In the genomic region with DNA sequence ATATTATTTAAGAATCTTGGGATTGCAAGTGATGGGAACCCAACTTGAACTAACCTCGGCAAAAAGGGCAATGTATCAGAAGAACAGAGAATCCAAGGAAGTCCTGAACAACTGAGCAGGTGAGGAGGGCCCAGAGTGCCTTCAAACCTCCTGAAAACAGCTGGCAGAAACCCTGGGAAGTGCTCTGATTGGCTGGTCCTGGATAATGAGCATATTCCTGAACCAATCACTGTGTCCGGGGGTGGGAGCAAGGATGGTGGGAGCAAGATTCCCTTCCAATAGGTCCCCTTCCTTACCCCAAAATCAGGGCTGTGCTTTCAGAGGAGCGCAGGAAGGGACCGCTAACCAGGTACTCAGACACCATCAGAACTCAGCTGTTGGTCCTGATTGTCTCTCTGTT, we compare ENCODE assay signal across 25 cellular contexts. TPM values are rescaled to one million over a fixed set of nuclear protein-coding genes. Genes with fewer than 3 reads are reported as not detected.
DNase-seq lines count a peak whose midpoint lies in the region; ATAC-seq, FAIRE-seq and TF ChIP-seq lines count a peak whose summit lies in the region.
"Had no signal": no experiment of that assay in that cellular context is flagged by ENCODE, and none has a peak within 500 bp of the region (broad histone marks: within the 10 kb centered on the region; RNA-seq: fewer than 3 reads in every experiment).

No MANE protein-coding gene starts in this region.

- no peak overlapping the region for H3K4me3 ChIP-seq in Caco-2 (ENCODE audit: low read depth, low read length)
- no peak overlapping the region for H3K4me3 ChIP-seq in body of pancreas
- H3K4me3 ChIP-seq: dorsolateral prefrontal cortex, HAP-1, SJSA1, smooth muscle cell had no signal

- FAIRE-seq in H54 (lab: Jason Lieb, UNC): no peak

- H3K27ac ChIP-seq in RWPE1 (no peak overlapping the region), body of pancreas (no peak overlapping the region)
- H3K27ac ChIP-seq: dorsolateral prefrontal cortex, epithelial cell of prostate, SJSA1, VCaP had no signal

- H3K4me1 Mint-ChIP-seq in Caco-2 (ENCODE audit: low read depth, unreplicated experiment): peaks cover 9% of the 10 kb centered on the region
- H3K4me1 Mint-ChIP-seq: stimulated activated naive B cell treated with anti-CD40 and anti-IgM and Interleukin-4, amounts not matched to agents 10 μg/mL and 1 μg/mL and 100 μg/mL, for 72 hours had no signal

- CTCF ChIA-PET in Caco-2 (lab: Charles Lee) (no interaction called here), RWPE1 (lab: Yijun Ruan, JAX) (interaction anchor here (0.7 to 0.8 kb wide), 2 partner anchors 194 to 535 kb away, joined by 4 to 6 read pairs; no protein-coding TSS in a partner anchor)

- H3K27ac Mint-ChIP-seq in Caco-2 (ENCODE audit: unreplicated experiment): no peak overlapping the region
- H3K27ac Mint-ChIP-seq: activated naive CD8-positive, alpha-beta T cell; activated T-helper 2 cell treated with anti-CD3 and anti-CD28 coated beads, Interferon-gamma antibody, Interleukin-2, Interleukin-4, amounts not matched to agents 10 μg/mL and 5 μg/mL and 100 μg/mL, durations not matched to agents 14 hours and 24 hours and 36 hours; CD4-positive, alpha-beta T cell; stimulated activated naive B cell treated with anti-CD40 and anti-IgM and Interleukin-4, amounts not matched to agents 10 μg/mL and 1 μg/mL and 100 μg/mL, for 72 hours had no signal

- TF ChIP-seq CTCF in Caco-2 (IDR thresholded peaks at IDR 0.05; ENCODE audit: insufficient read depth in 1 of 2, low read depth in 1 of 2, low read length in 1 of 2, severe bottlenecking in 1 of 2, unreplicated experiment in 1 of 2): no peak
- TF ChIP-seq CTCF in RWPE1 (conservative IDR thresholded peaks at IDR 0.05; ENCODE audit: low read depth): no peak
- TF ChIP-seq CTCF in body of pancreas (IDR thresholded peaks at IDR 0.05): no peak

- no peaks in the 10 kb centered on the region for H3K9me3 ChIP-seq in Caco-2
- no peaks in the 10 kb centered on the region for H3K9me3 ChIP-seq in body of pancreas
- H3K9me3 ChIP-seq: HAP-1, SJSA1 had no signal

- no peaks in the 10 kb centered on the region for H3K36me3 Mint-ChIP-seq in Caco-2 (ENCODE audit: insufficient read depth, unreplicated experiment)
- H3K36me3 Mint-ChIP-seq: activated naive CD8-positive, alpha-beta T cell; stimulated activated naive B cell treated with anti-CD40 and anti-IgM and Interleukin-4, amounts not matched to agents 10 μg/mL and 1 μg/mL and 100 μg/mL, for 72 hours had no signal

- peak; percentile 39 to 55 for DNase-seq in Caco-2
- peak; percentile 44 for DNase-seq in H54 (ENCODE audit: insufficient read length, low spot score)
- DNase-seq in RWPE1 (ENCODE audit: low spot score): peak; percentile 77
- peak; percentile 59 for DNase-seq in iPS DF 19.7 (ENCODE audit: low read depth, low spot score)
- DNase-seq in body of pancreas: no peak
- no peak for DNase-seq in NCI-H1048 (lab: John Stamatoyannopoulos, UW)
- no peak for DNase-seq in 8988T
- DNase-seq: CD4-positive, alpha-beta T cell; dorsolateral prefrontal cortex; foreskin fibroblast; hippocampal formation; NCI-H1092 treated with DMSO at 0.1 percent for 48 hours; NCI-H2029 treated with DMSO at 0.1 percent for 48 hours; NCI-H446; stimulated activated naive B cell treated with anti-CD40 and anti-IgM and Interleukin-4, amounts not matched to agents 10 μg/mL and 1 μg/mL and 100 μg/mL, for 72 hours; T-helper 2 cell had no signal

- 91% methylated on average over 4 of the region's 4 CpGs for WGBS in body of pancreas, 2 donors

- TF ChIP-seq POLR2A in H54 (IDR thresholded peaks at IDR 0.05; ENCODE audit: low read depth, low read length) (no peak), body of pancreas (IDR thresholded peaks at IDR 0.05) (no peak)

- no peak overlapping the region for H3K4me3 Mint-ChIP-seq in Caco-2 (ENCODE audit: unreplicated experiment)
- H3K4me3 Mint-ChIP-seq: activated naive CD8-positive, alpha-beta T cell; CD4-positive, alpha-beta T cell; stimulated activated naive B cell treated with anti-CD40 and anti-IgM and Interleukin-4, amounts not matched to agents 10 μg/mL and 1 μg/mL and 100 μg/mL, for 72 hours had no signal

- POLR2A ChIA-PET in Caco-2 (lab: Charles Lee): no interaction called here
- POLR2A ChIA-PET in RWPE1 (lab: Yijun Ruan, JAX; ENCODE audit: low non-redundant PET): no interaction called here

- H3K4me1 ChIP-seq in Caco-2 (peaks cover 5% of the 10 kb centered on the region), body of pancreas (no peaks in the 10 kb centered on the region)
- H3K4me1 ChIP-seq: HAP-1, SJSA1 had no signal

- no peak for ATAC-seq in body of pancreas
- ATAC-seq in GM21526 (IDR thresholded peaks at IDR 0.05; ENCODE audit: low FRiP score, unreplicated experiment): no peak
- ATAC-seq: Panc1; stimulated activated naive B cell treated with anti-CD40 and anti-IgM and Interleukin-4, amounts not matched to agents 10 μg/mL and 1 μg/mL and 100 μg/mL, for 72 hours had no signal

- H3K27me3 Mint-ChIP-seq in Caco-2 (ENCODE audit: insufficient read depth, unreplicated experiment): no peaks in the 10 kb centered on the region
- H3K27me3 Mint-ChIP-seq: activated naive CD8-positive, alpha-beta T cell had no signal

- no peaks in the 10 kb centered on the region for H3K36me3 ChIP-seq in Caco-2 (ENCODE audit: control insufficient read depth, insufficient read depth, low read length)
- H3K36me3 ChIP-seq in body of pancreas (replicated peaks in 1 of 2; ENCODE audit: insufficient read depth in 1 of 2, low read depth in 2 of 2): no peaks in the 10 kb centered on the region
- H3K36me3 ChIP-seq: HAP-1, SJSA1 had no signal

- intact Hi-C loops in Caco-2 (cut with micrococcal nuclease; ENCODE audit: unreplicated experiment) (no loop called here), body of pancreas (cut with DNase I) (no loop called here)

- no peaks in the 10 kb centered on the region for H3K9me3 Mint-ChIP-seq in Caco-2 (ENCODE audit: unreplicated experiment)
- H3K9me3 Mint-ChIP-seq: activated T-helper 2 cell treated with anti-CD3 and anti-CD28 coated beads, Interferon-gamma antibody, Interleukin-2, Interleukin-4, amounts not matched to agents 10 μg/mL and 5 μg/mL and 100 μg/mL, durations not matched to agents 14 hours and 24 hours and 36 hours; CD4-positive, alpha-beta T cell; stimulated activated naive B cell treated with anti-CD40 and anti-IgM and Interleukin-4, amounts not matched to agents 10 μg/mL and 1 μg/mL and 100 μg/mL, for 72 hours had no signal

- no TSS peak for BruUV-seq in Caco-2 (replicated peaks; lab: Mats Ljungman, UMichigan)

- H3K27me3 ChIP-seq in Caco-2 (replicated peaks; ENCODE audit: control insufficient read depth, insufficient read depth, low read length) (no peaks in the 10 kb centered on the region), body of pancreas (no peaks in the 10 kb centered on the region)
- H3K27me3 ChIP-seq: dorsolateral prefrontal cortex, SJSA1 had no signal

RNA-seq across cellular contexts. Expression of gene TBC1D2, which starts 31.9 kb away (rescaled TPM):
- total RNA-seq in Caco-2 (2022) (8.5 and 8.6 TPM in 2 replicates), body of pancreas (1 to 10 TPM; 3.3 to 4.7 TPM)

Comparison
In these comparisons a context has a peak if more than half of its experiments do, and no peak if none do; other contexts are left out.
1. DNase-seq: peak in Caco-2 (2 of 2), H54 (single experiment), RWPE1 (single experiment) and iPS DF 19.7 (single experiment); none in body of pancreas (0 of 4), NCI-H1048 (single experiment) and 8988T (single experiment).